17 cellular contexts compared by ENCODE assay signal in the genomic region with DNA sequence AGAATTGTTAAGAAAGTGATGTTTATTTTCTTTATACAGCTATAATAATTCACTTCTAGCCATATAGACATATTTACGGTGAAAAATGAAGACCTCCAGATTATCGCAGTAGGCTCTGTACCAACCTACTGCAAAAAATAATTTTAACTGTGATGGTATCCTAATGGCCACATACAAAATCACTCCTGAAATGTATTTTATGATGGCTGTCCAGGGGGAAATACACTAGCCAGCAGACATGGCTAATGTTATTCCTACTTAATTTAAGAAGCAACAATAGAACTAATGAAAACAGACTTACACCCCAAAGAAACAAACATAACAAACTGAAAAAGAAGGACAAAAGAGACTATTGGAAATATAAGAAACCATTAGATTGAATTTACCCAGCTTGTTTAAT. TPM values are rescaled to one million over a fixed set of nuclear protein-coding genes. Genes with fewer than 3 reads are reported as not detected.
A peak's percentile ranks its signal among the peaks of the same experiment; 100 is the strongest.
DNase-seq lines count a peak whose midpoint lies in the region; ATAC-seq and TF ChIP-seq lines count a peak whose summit lies in the region.
"Had no signal": no experiment of that assay in that cellular context is flagged by ENCODE, and none has a peak within 500 bp of the region (broad histone marks: within the 10 kb centered on the region; RNA-seq: fewer than 3 reads in every experiment).

No MANE protein-coding gene starts in this region.

- peaks cover 0 to 70% (median 6%) of the 10 kb centered on the region in 4 donors for H3K27me3 ChIP-seq in esophagus muscularis mucosa

- peaks cover 29 to 69% (median 59%) of the 10 kb centered on the region in 4 donors for H3K4me1 ChIP-seq in esophagus muscularis mucosa

- H3K9me3 Mint-ChIP-seq in neural crest cell (no peaks in the 10 kb centered on the region), type B pancreatic cell (no peaks in the 10 kb centered on the region)

- H3K4me3 Mint-ChIP-seq in T-helper 17 cell (no peak overlapping the region), neural crest cell (peak overlapping the region; percentile 89), type B pancreatic cell (peak overlapping the region; percentile 64)
- H3K4me3 Mint-ChIP-seq: B cell had no signal

- no peak for TF ChIP-seq POLR2A in esophagus muscularis mucosa (IDR thresholded peaks at IDR 0.05; ENCODE audit: low read depth)

- TF ChIP-seq EP300 in esophagus muscularis mucosa (IDR thresholded peaks at IDR 0.05) = no peak

- DNase-seq in T-helper 17 cell (no peak), esophagus muscularis mucosa (ENCODE audit: extremely low spot score) (no peak), neural crest cell (ENCODE audit: low read depth, low spot score) (no peak), type B pancreatic cell (ENCODE audit: extremely low spot score, unreplicated experiment) (no peak), NCI-H1417 treated with DMSO at 0.1 percent for 48 hours (lab: John Stamatoyannopoulos, UW) (no peak)
- DNase-seq: CD4-positive, alpha-beta memory T cell; COR-L47; DMS153; DMS79 treated with DMSO at 0.1 percent for 48 hours; EL; GOT3 had no signal

- WGBS in esophagus muscularis mucosa = 36% methylated on average over 2 of the region's 2 CpGs

- ATAC-seq in T-helper 17 cell = no peak
- no peak for ATAC-seq in GM21423 (IDR thresholded peaks at IDR 0.05; ENCODE audit: unreplicated experiment)
- no peak for ATAC-seq in GM21619 (IDR thresholded peaks at IDR 0.05; ENCODE audit: unreplicated experiment)

- peaks cover 0 to 36% (median 13%) of the 10 kb centered on the region in 4 donors for H3K36me3 ChIP-seq in esophagus muscularis mucosa

- H3K9me3 ChIP-seq in T-helper 17 cell (ENCODE audit: control insufficient read depth, low read length, poor library complexity, severe bottlenecking) (no peaks in the 10 kb centered on the region), esophagus muscularis mucosa (no peaks in the 10 kb centered on the region)
- H3K9me3 ChIP-seq: HAP-1 had no signal

- intact Hi-C loops in esophagus muscularis mucosa (cut with DNase I) = no loop called here

- peaks cover 5% of the 10 kb centered on the region for H3K36me3 Mint-ChIP-seq in T-helper 17 cell (ENCODE audit: low read depth)
- peaks cover 9% of the 10 kb centered on the region for H3K36me3 Mint-ChIP-seq in neural crest cell (ENCODE audit: low read depth)
- H3K36me3 Mint-ChIP-seq in type B pancreatic cell = peaks cover 8% of the 10 kb centered on the region

- peak overlapping the region; percentile 92 to 98 (median 96) for H3K27ac ChIP-seq in esophagus muscularis mucosa (replicated peaks in 1 of 4)
- H3K27ac ChIP-seq: C4-2B had no signal

- H3K27ac Mint-ChIP-seq in T-helper 17 cell (peak overlapping the region; percentile 10), neural crest cell (ENCODE audit: unreplicated experiment) (no peak overlapping the region), type B pancreatic cell (no peak overlapping the region)
- H3K27ac Mint-ChIP-seq: B cell had no signal

- TF ChIP-seq CTCF in esophagus muscularis mucosa (IDR thresholded peaks at IDR 0.05) (no peak), neural crest cell (conservative IDR thresholded peaks at IDR 0.05) (no peak), type B pancreatic cell (conservative IDR thresholded peaks at IDR 0.05) (no peak)

- peaks cover 84% of the 10 kb centered on the region for H3K27me3 Mint-ChIP-seq in T-helper 17 cell
- peaks cover 95% of the 10 kb centered on the region for H3K27me3 Mint-ChIP-seq in neural crest cell (ENCODE audit: low read depth)
- H3K27me3 Mint-ChIP-seq in type B pancreatic cell = peaks cover 93% of the 10 kb centered on the region

- H3K4me3 ChIP-seq in esophagus muscularis mucosa = peak overlapping the region; percentile 81 to 92 (median 87)
- H3K4me3 ChIP-seq: HAP-1 had no signal

- H3K4me1 Mint-ChIP-seq in T-helper 17 cell = peaks cover 10% of the 10 kb centered on the region
- peaks cover 62% of the 10 kb centered on the region for H3K4me1 Mint-ChIP-seq in neural crest cell
- peaks cover 26% of the 10 kb centered on the region for H3K4me1 Mint-ChIP-seq in type B pancreatic cell (ENCODE audit: unreplicated experiment)

RNA-seq across cellular contexts. Expression of a gene that starts 4.6 kb away (rescaled TPM):
- under 1 TPM in 1 of 2 donors, not detected in 1; 0.12 TPM for total RNA-seq in T-helper 17 cell
- 100 to 1,000 TPM in 1 of 4 donors, 10 to 100 TPM in 3; 48.2 to 115 (median 75.4) TPM for total RNA-seq in esophagus muscularis mucosa
- 19.2 and 21.1 TPM in 2 replicates for total RNA-seq in neural crest cell
- total RNA-seq in type B pancreatic cell (ENCODE audit: low replicate concordance) = 14.4 and 14.9 TPM in 2 replicates
- total RNA-seq: B cell; CD4-positive, alpha-beta memory T cell; HT-29 had no signal

Comparison
In these comparisons a context has a peak if more than half of its experiments do, and no peak if none do; other contexts are left out.
1. RNA of a gene that starts 4.6 kb away (total RNA-seq): 48.2 to 115 TPM in esophagus muscularis mucosa, 19.2 to 21.1 TPM in neural crest cell and 14.4 to 14.9 TPM in type B pancreatic cell; 0.12 TPM in T-helper 17 cell; every median in the first group is over 10 times any median in the second.